ENCODE assay signal across 16 cellular contexts in the genomic region with DNA sequence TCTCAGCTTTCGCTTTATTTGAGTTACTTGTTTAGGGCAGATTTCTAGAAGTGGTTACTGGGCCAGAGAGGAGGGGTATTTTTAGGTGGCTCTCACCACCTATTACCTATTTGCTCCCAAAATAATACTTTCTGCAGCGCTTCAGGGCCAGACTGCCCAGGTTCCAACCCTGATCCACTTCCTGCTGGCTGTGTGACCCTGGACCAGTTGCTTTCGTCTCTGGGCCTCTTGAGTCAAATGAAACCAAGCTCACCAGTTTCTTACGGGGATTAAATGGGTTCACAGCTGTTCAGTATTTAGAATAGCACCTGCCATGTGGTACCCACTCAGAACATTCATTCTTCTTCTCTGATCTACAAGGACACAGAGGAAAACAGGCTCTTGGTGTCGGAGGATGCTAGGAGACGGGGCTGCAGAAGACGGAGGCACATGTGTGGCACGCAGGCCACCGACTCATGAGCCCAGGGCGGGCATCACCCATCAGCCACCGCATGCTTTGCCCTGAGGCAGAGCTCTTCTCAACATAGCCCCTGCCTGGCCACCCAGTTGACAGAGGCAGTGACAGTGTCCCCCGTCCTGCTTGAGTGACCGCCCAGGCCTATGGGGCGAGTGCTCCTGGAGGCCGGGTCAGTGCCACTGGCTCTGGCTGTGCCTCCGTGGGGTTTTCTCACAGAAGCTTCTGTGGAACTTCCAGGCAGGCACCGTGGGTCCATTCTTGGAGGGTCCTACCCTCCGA.
DNase-seq lines count a peak whose midpoint lies in the region; ATAC-seq lines count a peak whose summit lies in the region.
"Had no signal": no experiment of that assay in that cellular context is flagged by ENCODE, and none has a peak within 500 bp of the region (broad histone marks: within the 10 kb centered on the region; RNA-seq: fewer than 3 reads in every experiment).

No MANE protein-coding gene starts in this region.

- peaks cover 8% of the 10 kb centered on the region for H3K36me3 Mint-ChIP-seq in CD4-positive, CD25-positive, alpha-beta regulatory T cell
- H3K36me3 Mint-ChIP-seq in activated T-helper 2 cell treated with anti-CD3 and anti-CD28 coated beads, Interferon-gamma antibody, Interleukin-2, Interleukin-4, amounts not matched to agents 10 μg/mL and 5 μg/mL and 100 μg/mL, durations not matched to agents 14 hours and 24 hours and 36 hours (ENCODE audit: low read depth), result peaks cover 26% of the 10 kb centered on the region
- peaks cover 0 to 2% (median 0%) of the 10 kb centered on the region in 3 donors for H3K36me3 Mint-ChIP-seq in naive thymus-derived CD8-positive, alpha-beta T cell

- no peak for DNase-seq in CD4-positive, CD25-positive, alpha-beta regulatory T cell
- DNase-seq in activated T-helper 2 cell treated with anti-CD3 and anti-CD28 coated beads, Interferon-gamma antibody, Interleukin-2, Interleukin-4, amounts not matched to agents 10 μg/mL and 5 μg/mL and 100 μg/mL, durations not matched to agents 14 hours and 24 hours and 36 hours (ENCODE audit: low spot score), result no peak
- DNase-seq in naive thymus-derived CD8-positive, alpha-beta T cell, result no peak
- no peak for DNase-seq in NCI-H1694 treated with DMSO at 0.1 percent for 48 hours (lab: John Stamatoyannopoulos, UW)
- no peak for DNase-seq in NCI-H1436 treated with DMSO at 0.1 percent for 48 hours (lab: John Stamatoyannopoulos, UW)
- DNase-seq in NCI-H146 treated with DMSO at 0.1 percent for 48 hours (lab: John Stamatoyannopoulos, UW; ENCODE audit: unreplicated experiment), result no peak
- DNase-seq: activated T-cell treated with anti-CD3 and anti-CD28 coated beads, Interleukin-2, amount 50 U/mL, for 48 hours; amniotic stem cell; central memory CD4-positive, alpha-beta T cell; effector CD8-positive, alpha-beta T cell; KBM-7; left ventricle myocardium inferior; NK-92 treated with Interleukin-12 subunit alpha and Interleukin-12 subunit beta, amount 100 ng/mL, for 24 hours; pancreas had no signal

- peaks cover 100% of the 10 kb centered on the region for H4K20me1 ChIP-seq in BLaER1

- peaks cover 24% of the 10 kb centered on the region for H3K36me3 ChIP-seq in BLaER1
- no peaks in the 10 kb centered on the region for H3K36me3 ChIP-seq in CD4-positive, CD25-positive, alpha-beta regulatory T cell (ENCODE audit: control insufficient read depth, insufficient read depth, low read length)
- H3K36me3 ChIP-seq: left ventricle myocardium inferior, pancreas had no signal

- no peaks in the 10 kb centered on the region for H3K9me3 Mint-ChIP-seq in CD4-positive, CD25-positive, alpha-beta regulatory T cell
- H3K9me3 Mint-ChIP-seq in activated T-helper 2 cell treated with anti-CD3 and anti-CD28 coated beads, Interferon-gamma antibody, Interleukin-2, Interleukin-4, amounts not matched to agents 10 μg/mL and 5 μg/mL and 100 μg/mL, durations not matched to agents 14 hours and 24 hours and 36 hours, result no peaks in the 10 kb centered on the region
- H3K9me3 Mint-ChIP-seq in naive thymus-derived CD8-positive, alpha-beta T cell, result no peaks in the 10 kb centered on the region

- H3K4me3 ChIP-seq in BLaER1, result no peak overlapping the region
- no peak overlapping the region for H3K4me3 ChIP-seq in CD4-positive, CD25-positive, alpha-beta regulatory T cell (ENCODE audit: low read depth, low read length)
- H3K4me3 ChIP-seq: left ventricle myocardium inferior, pancreas had no signal

- peaks cover 4 to 45% (median 25%) of the 10 kb centered on the region in 4 donors for H3K4me1 Mint-ChIP-seq in CD4-positive, CD25-positive, alpha-beta regulatory T cell
- H3K4me1 Mint-ChIP-seq in activated T-helper 2 cell treated with anti-CD3 and anti-CD28 coated beads, Interferon-gamma antibody, Interleukin-2, Interleukin-4, amounts not matched to agents 10 μg/mL and 5 μg/mL and 100 μg/mL, durations not matched to agents 14 hours and 24 hours and 36 hours (ENCODE audit: low read depth), result peaks cover 61% of the 10 kb centered on the region
- H3K4me1 Mint-ChIP-seq in naive thymus-derived CD8-positive, alpha-beta T cell, result peaks cover 18 to 60% (median 51%) of the 10 kb centered on the region in 4 donors

- peak overlapping the region; percentile 65; the same call in 1 of the 2 replicates for H3K27ac ChIP-seq in BLaER1
- no peak overlapping the region for H3K27ac ChIP-seq in CD4-positive, CD25-positive, alpha-beta regulatory T cell (ENCODE audit: insufficient read depth, low read length, poor library complexity, severe bottlenecking)
- H3K27ac ChIP-seq: left ventricle myocardium inferior, pancreas had no signal

- peaks cover 83% of the 10 kb centered on the region for H3K4me1 ChIP-seq in BLaER1
- H3K4me1 ChIP-seq in CD4-positive, CD25-positive, alpha-beta regulatory T cell (ENCODE audit: control insufficient read depth, insufficient read depth, low read length, poor library complexity, severe bottlenecking), result peaks cover 20% of the 10 kb centered on the region

- peak overlapping the region in 2 of 3 donors; percentile 47 to 86 for H3K27ac Mint-ChIP-seq in CD4-positive, CD25-positive, alpha-beta regulatory T cell
- H3K27ac Mint-ChIP-seq in activated T-helper 2 cell treated with anti-CD3 and anti-CD28 coated beads, Interferon-gamma antibody, Interleukin-2, Interleukin-4, amounts not matched to agents 10 μg/mL and 5 μg/mL and 100 μg/mL, durations not matched to agents 14 hours and 24 hours and 36 hours, result peak overlapping the region; percentile 100
- peak overlapping the region; percentile 37 to 100 (median 94) for H3K27ac Mint-ChIP-seq in naive thymus-derived CD8-positive, alpha-beta T cell

- POLR2A ChIA-PET in naive thymus-derived CD8-positive, alpha-beta T cell (lab: Charles Lee), result no interaction called here

- no peak for ATAC-seq in CD4-positive, CD25-positive, alpha-beta regulatory T cell (ENCODE audit: low read depth in 2 of 2)
- ATAC-seq in naive thymus-derived CD8-positive, alpha-beta T cell, result no peak
- ATAC-seq: pancreas, sciatic nerve had no signal

- intact Hi-C loops in activated T-helper 2 cell treated with anti-CD3 and anti-CD28 coated beads, Interferon-gamma antibody, Interleukin-2, Interleukin-4, amounts not matched to agents 10 μg/mL and 5 μg/mL and 100 μg/mL, durations not matched to agents 14 hours and 24 hours and 36 hours (cut with micrococcal nuclease), result loop anchor here (5.0 to 10.0 kb wide), 3 partner anchors 87 to 635 kb away; a partner anchor contains a TSS

- no peaks in the 10 kb centered on the region for H3K27me3 ChIP-seq in BLaER1
- H3K27me3 ChIP-seq in CD4-positive, CD25-positive, alpha-beta regulatory T cell (ENCODE audit: control insufficient read depth, insufficient read depth, low read length), result no peaks in the 10 kb centered on the region
- H3K27me3 ChIP-seq: pancreas had no signal

- H3K9ac ChIP-seq in BLaER1, result peak overlapping the region; percentile 46

- peak overlapping the region; percentile 81 for H3K4me2 ChIP-seq in BLaER1

- peak overlapping the region in 1 of 4 donors; percentile 5 for H3K4me3 Mint-ChIP-seq in CD4-positive, CD25-positive, alpha-beta regulatory T cell
- H3K4me3 Mint-ChIP-seq in activated T-helper 2 cell treated with anti-CD3 and anti-CD28 coated beads, Interferon-gamma antibody, Interleukin-2, Interleukin-4, amounts not matched to agents 10 μg/mL and 5 μg/mL and 100 μg/mL, durations not matched to agents 14 hours and 24 hours and 36 hours (ENCODE audit: low read depth), result no peak overlapping the region
- no peak overlapping the region for H3K4me3 Mint-ChIP-seq in naive thymus-derived CD8-positive, alpha-beta T cell

- H3K27me3 Mint-ChIP-seq in CD4-positive, CD25-positive, alpha-beta regulatory T cell, result no peaks in the 10 kb centered on the region
- H3K27me3 Mint-ChIP-seq in activated T-helper 2 cell treated with anti-CD3 and anti-CD28 coated beads, Interferon-gamma antibody, Interleukin-2, Interleukin-4, amounts not matched to agents 10 μg/mL and 5 μg/mL and 100 μg/mL, durations not matched to agents 14 hours and 24 hours and 36 hours (ENCODE audit: low read depth), result no peaks in the 10 kb centered on the region
- H3K27me3 Mint-ChIP-seq in naive thymus-derived CD8-positive, alpha-beta T cell, result no peaks in the 10 kb centered on the region

- H3K9me3 ChIP-seq in BLaER1, result no peaks in the 10 kb centered on the region
- no peaks in the 10 kb centered on the region for H3K9me3 ChIP-seq in CD4-positive, CD25-positive, alpha-beta regulatory T cell (ENCODE audit: control insufficient read depth in 2 of 2, low read length in 2 of 2)
- H3K9me3 ChIP-seq: left ventricle myocardium inferior, pancreas had no signal
